ENCODE assay signal across 1 cellular context in the genomic region with DNA sequence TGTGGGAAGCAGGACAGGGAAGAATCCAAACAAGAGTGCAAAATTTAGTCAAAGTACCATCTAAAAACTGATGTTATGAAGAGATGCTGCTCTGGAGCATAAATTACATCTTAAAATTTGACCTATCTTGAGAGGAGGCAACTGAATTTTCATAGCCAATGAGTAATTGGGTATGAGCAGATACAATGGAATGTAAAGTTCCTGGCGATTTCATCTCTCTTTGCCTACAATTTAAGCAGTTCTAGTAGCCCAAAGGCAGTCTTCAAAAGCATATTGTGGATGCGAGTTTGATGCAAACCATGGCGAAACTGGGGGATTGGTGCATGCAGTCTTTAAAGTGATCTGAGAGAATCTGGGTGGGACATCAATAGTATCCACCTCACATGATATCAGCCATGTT.
TF ChIP-seq lines count a peak whose summit lies in the region.

No MANE protein-coding gene starts in this region.

TF ChIP-seq in SK-N-SH treated with all-trans-retinoic acid at 6 μM for 48 hours, 23 proteins besides CTCF, POLR2A, EP300 and RAD21 (continued from another document):
- TF ChIP-seq GLIS3 (CRISPR knock-in tag; IDR thresholded peaks at IDR 0.05), result no peak
- no peak for TF ChIP-seq ZNF70 (CRISPR knock-in tag; IDR thresholded peaks at IDR 0.05)
- TF ChIP-seq ESRRG (CRISPR knock-in tag; IDR thresholded peaks at IDR 0.05), result no peak
- no peak for TF ChIP-seq TOX (CRISPR knock-in tag; IDR thresholded peaks at IDR 0.05; ENCODE audit: borderline replicate concordance)
